In the genomic region with DNA sequence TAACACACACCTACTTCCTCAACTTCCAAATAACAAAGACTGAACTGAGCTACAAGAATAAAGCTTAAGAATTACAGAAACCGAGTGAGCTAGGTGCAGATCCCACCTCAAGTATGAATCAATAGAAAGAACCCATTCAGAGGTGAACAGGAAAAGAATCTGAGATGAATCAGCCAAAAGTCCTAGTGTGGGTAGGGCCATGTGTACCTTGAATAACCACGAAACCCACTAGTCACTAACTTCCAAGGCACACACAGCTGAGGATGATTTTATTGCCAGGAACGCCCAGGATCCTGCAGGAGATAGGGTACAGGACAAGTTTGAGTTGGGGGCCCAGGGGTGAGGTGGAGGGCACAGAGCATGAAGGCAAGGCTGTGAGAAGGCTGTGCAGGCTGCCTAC, we compare ENCODE assay signal across 26 cellular contexts.
DNase-seq lines count a peak whose midpoint lies in the region; ATAC-seq, FAIRE-seq and TF ChIP-seq lines count a peak whose summit lies in the region.
"Had no signal": no experiment of that assay in that cellular context is flagged by ENCODE, and none has a peak within 500 bp of the region (broad histone marks: within the 10 kb centered on the region; RNA-seq: fewer than 3 reads in every experiment).

No MANE protein-coding gene starts in this region.

- H3K4me1 ChIP-seq in KMS-11 (ENCODE audit: low read depth, poor library complexity, severe bottlenecking) (peaks cover 56% of the 10 kb centered on the region), astrocyte (ENCODE audit: insufficient read depth, low read length) (no peaks in the 10 kb centered on the region), endodermal cell (ENCODE audit: control insufficient read depth, insufficient read depth, low read length) (no peaks in the 10 kb centered on the region)
- H3K4me1 ChIP-seq: BE2C had no signal

- H3K4me3 ChIP-seq in KMS-11 (IDR thresholded peaks at IDR 0.05; ENCODE audit: insufficient read depth, low read depth, low read length) (no peak overlapping the region), astrocyte (ENCODE audit: insufficient read depth, low read depth, low read length) (no peak overlapping the region), endodermal cell (ENCODE audit: low read length) (no peak overlapping the region)
- H3K4me3 ChIP-seq: BLaER1 had no signal

- H4K20me1 ChIP-seq in KMS-11 (ENCODE audit: insufficient read depth) (no peaks in the 10 kb centered on the region), astrocyte (ENCODE audit: insufficient read depth, low read length) (no peaks in the 10 kb centered on the region)
- H4K20me1 ChIP-seq: BLaER1 had no signal

- H3K9me3 Mint-ChIP-seq in astrocyte (ENCODE audit: unreplicated experiment): peaks cover 4% of the 10 kb centered on the region
- H3K9me3 Mint-ChIP-seq in endodermal cell: peaks cover 3% of the 10 kb centered on the region

- H3K36me3 Mint-ChIP-seq in astrocyte (ENCODE audit: low read depth, unreplicated experiment) (no peaks in the 10 kb centered on the region), endodermal cell (ENCODE audit: low read depth) (no peaks in the 10 kb centered on the region)
- H3K36me3 Mint-ChIP-seq: CD14-positive monocyte; CD4-positive, alpha-beta memory T cell; CD4-positive, CD25-positive, alpha-beta regulatory T cell; CD8-positive, alpha-beta memory T cell had no signal

- H3K9me3 ChIP-seq in astrocyte (ENCODE audit: insufficient read depth, low read depth, low read length): no peaks in the 10 kb centered on the region
- no peaks in the 10 kb centered on the region for H3K9me3 ChIP-seq in endodermal cell (ENCODE audit: control insufficient read depth, low read length)
- H3K9me3 ChIP-seq: BE2C had no signal

- H3K79me2 ChIP-seq in KMS-11 (ENCODE audit: insufficient read depth, low read depth) (no peaks in the 10 kb centered on the region), astrocyte (ENCODE audit: insufficient read depth, low read length) (no peaks in the 10 kb centered on the region)

- no peaks in the 10 kb centered on the region for H3K27me3 Mint-ChIP-seq in astrocyte (ENCODE audit: low read depth, unreplicated experiment)
- no peaks in the 10 kb centered on the region for H3K27me3 Mint-ChIP-seq in endodermal cell (ENCODE audit: insufficient read depth)
- H3K27me3 Mint-ChIP-seq: CD4-positive, alpha-beta memory T cell; CD4-positive, CD25-positive, alpha-beta regulatory T cell; CD8-positive, alpha-beta memory T cell had no signal

- DNase-seq in astrocyte (ENCODE audit: low read depth): no peak
- DNase-seq in kidney tubule cell (ENCODE audit: low spot score): peak; percentile 37
- peak; percentile 51 for DNase-seq in urothelium cell line (ENCODE audit: low spot score)
- DNase-seq in endodermal cell: no peak
- DNase-seq in stimulated activated CD4-positive, alpha-beta T cell treated with anti-CD3 and anti-CD28 coated beads, Interleukin-15, amount 100 ng/mL, for 24 hours: no peak
- DNase-seq in DMS53 (lab: John Stamatoyannopoulos, UW): no peak
- DNase-seq: 8988T; ACHN; BE2C; C1 segment of cervical spinal cord; CD4-positive, alpha-beta memory T cell; CD4-positive, CD25-positive, alpha-beta regulatory T cell; CD8-positive, alpha-beta memory T cell; COR-L47; DMS 273 treated with DMSO at 0.1 percent for 48 hours; DMS153; DMS79 treated with DMSO at 0.1 percent for 48 hours; GF-D8 had no signal

- FAIRE-seq in astrocyte (lab: Jason Lieb, UNC) (no peak), urothelium cell line (lab: Jason Lieb, UNC) (no peak)
- FAIRE-seq: A204.1, G401.6, GM12891, GM19239 had no signal

- H3K27me3 ChIP-seq in KMS-11 (ENCODE audit: insufficient read depth, low read depth): no peaks in the 10 kb centered on the region
- no peaks in the 10 kb centered on the region for H3K27me3 ChIP-seq in astrocyte (ENCODE audit: insufficient read depth, low read length)
- H3K27me3 ChIP-seq in endodermal cell (ENCODE audit: control insufficient read depth, insufficient read depth, low read length, poor library complexity, severe bottlenecking): no peaks in the 10 kb centered on the region
- H3K27me3 ChIP-seq: BE2C, BLaER1 had no signal

- H3K27ac ChIP-seq in KMS-11 (no peak overlapping the region), astrocyte (ENCODE audit: low read depth, low read length) (no peak overlapping the region), endodermal cell (ENCODE audit: low read depth, low read length) (no peak overlapping the region)
- H3K27ac ChIP-seq: BLaER1 had no signal

- 80 to 93% methylated on average over 1 to 3 of the region's 3 CpGs for WGBS in endodermal cell (ENCODE audit: insufficient coverage in 1 of 2, insufficient read length in 1 of 2), 2 experiments

- no peak overlapping the region for H3K9ac ChIP-seq in KMS-11
- no peak overlapping the region for H3K9ac ChIP-seq in astrocyte (ENCODE audit: low read length)
- H3K9ac ChIP-seq in endodermal cell (ENCODE audit: extremely low read depth, low read length, poor library complexity, severe bottlenecking): no peak overlapping the region
- H3K9ac ChIP-seq: BLaER1 had no signal

- peak overlapping the region; percentile 16 for H3K27ac Mint-ChIP-seq in astrocyte (ENCODE audit: unreplicated experiment)
- no peak overlapping the region for H3K27ac Mint-ChIP-seq in endodermal cell
- H3K27ac Mint-ChIP-seq: CD14-positive monocyte; CD4-positive, CD25-positive, alpha-beta regulatory T cell; CD8-positive, alpha-beta memory T cell had no signal

- H3K4me2 ChIP-seq in KMS-11 (peak overlapping the region; percentile 33; the same call in 1 of the 2 replicates), astrocyte (ENCODE audit: low read length) (no peak overlapping the region)
- H3K4me2 ChIP-seq: BLaER1 had no signal

- no peaks in the 10 kb centered on the region for H3K36me3 ChIP-seq in KMS-11 (ENCODE audit: insufficient read depth)
- no peaks in the 10 kb centered on the region for H3K36me3 ChIP-seq in astrocyte (ENCODE audit: insufficient read depth, low read length)
- no peaks in the 10 kb centered on the region for H3K36me3 ChIP-seq in endodermal cell (ENCODE audit: control insufficient read depth, insufficient read depth, low read length)
- H3K36me3 ChIP-seq: BE2C, BLaER1 had no signal

- H2AFZ ChIP-seq in KMS-11 (ENCODE audit: low read depth) (no peak overlapping the region), astrocyte (ENCODE audit: low read depth, low read length) (no peak overlapping the region)

- no peak for TF ChIP-seq CTCF in KMS-11 (conservative IDR thresholded peaks at IDR 0.05; ENCODE audit: low read depth, low read length)
- no peak for TF ChIP-seq CTCF in astrocyte (IDR thresholded peaks at IDR 0.05; ENCODE audit: insufficient read depth, low read depth, low read length)
- no peak for TF ChIP-seq CTCF in endodermal cell (conservative IDR thresholded peaks at IDR 0.05)

- no peak for ATAC-seq in GM19395 (IDR thresholded peaks at IDR 0.05; ENCODE audit: unreplicated experiment)

- H3K4me1 Mint-ChIP-seq in astrocyte (ENCODE audit: low read depth, unreplicated experiment) (peaks cover 29% of the 10 kb centered on the region), endodermal cell (peaks cover 5% of the 10 kb centered on the region)
- H3K4me1 Mint-ChIP-seq: CD14-positive monocyte; CD4-positive, alpha-beta memory T cell; CD4-positive, CD25-positive, alpha-beta regulatory T cell; CD8-positive, alpha-beta memory T cell had no signal

- H3K4me3 Mint-ChIP-seq in astrocyte (ENCODE audit: unreplicated experiment) (peak overlapping the region; percentile 55), endodermal cell (no peak overlapping the region)
- H3K4me3 Mint-ChIP-seq: CD14-positive monocyte; CD4-positive, alpha-beta memory T cell; CD4-positive, CD25-positive, alpha-beta regulatory T cell; CD8-positive, alpha-beta memory T cell had no signal

Comparison
In these comparisons a context has a peak if more than half of its experiments do, and no peak if none do; other contexts are left out.
1. DNase-seq: peak in kidney tubule cell (single experiment) and urothelium cell line (single experiment); none in astrocyte (single experiment), endodermal cell (single experiment), stimulated activated CD4-positive, alpha-beta T cell treated with anti-CD3 and anti-CD28 coated beads, Interleukin-15, amount 100 ng/mL, for 24 hours (single experiment) and DMS53 (single experiment).